Comparison of ENCODE assay signal across 23 cellular contexts in genomic region chr2:222271854-222272253, GRCh38. TPM values are rescaled to one million over a fixed set of nuclear protein-coding genes. Genes with fewer than 3 reads are reported as not detected.
"Had no signal": no experiment of that assay in that cellular context is flagged by ENCODE, and none has a peak within 500 bp of the region (broad histone marks: within the 10 kb centered on the region; RNA-seq: fewer than 3 reads in every experiment).

No MANE protein-coding gene starts in this region.

- H2AFZ ChIP-seq: PC-9 had no signal

- H3K36me3 ChIP-seq: Peyer's patch, SJSA1 had no signal

- H3K9ac ChIP-seq: KMS-11 had no signal

- ATAC-seq: K562, SK-N-SH treated with all-trans-retinoic acid at 6 μM for 48 hours had no signal

- DNase-seq: MV-4-11, NCI-H1048, NCI-H1436 treated with DMSO at 0.1 percent for 48 hours, NCI-H1694, NCI-H187 treated with DMSO at 0.1 percent for 48 hours, NCI-H2029 treated with DMSO at 0.1 percent for 48 hours, NCI-H2171 treated with DMSO at 0.1 percent for 48 hours, NCI-H446 treated with DMSO at 0.1 percent for 48 hours, NCI-H526, NCI-H82, OCI-M1, PC-9, Peyer's patch, Right ventricle myocardium superior, RPMI8226, SIG-M5 had no signal

- H3K4me3 ChIP-seq: K562, PC-9, Peyer's patch, SJSA1 had no signal

- H3K27ac ChIP-seq: HL-60, KMS-11, PC-9, Peyer's patch, SJSA1 had no signal

- H3K9me3 Mint-ChIP-seq: IgD-negative memory B cell had no signal

- H3K36me3 Mint-ChIP-seq: IgD-negative memory B cell had no signal

- H3K4me2 ChIP-seq: KMS-11, PC-9 had no signal

- H3K4me3 Mint-ChIP-seq: IgD-negative memory B cell had no signal

- H3K27me3 ChIP-seq: Peyer's patch had no signal

- H3K27ac Mint-ChIP-seq: IgD-negative memory B cell had no signal

- H3K9me3 ChIP-seq: Peyer's patch, SJSA1 had no signal

- H3K4me1 ChIP-seq: Peyer's patch, SJSA1 had no signal

RNA-seq across cellular contexts. Expression of gene PAX3, which starts 26.9 kb away (rescaled TPM):
- total RNA-seq: K562, MCF 10A, PC-9, Peyer's patch, Right ventricle myocardium superior had no signal
- polyA plus RNA-seq: IgD-negative memory B cell, K562 had no signal
